8 cellular contexts compared by ENCODE assay signal in genomic region chr16:14071576-14072271, GRCh38. TPM values are rescaled to one million over a fixed set of nuclear protein-coding genes. Genes with fewer than 3 reads are reported as not detected.
A peak's percentile ranks its signal among the peaks of the same experiment; 100 is the strongest.
DNase-seq lines count a peak whose midpoint lies in the region; ATAC-seq lines count a peak whose summit lies in the region.

No MANE protein-coding gene starts in this region.

- H3K4me1 Mint-ChIP-seq in activated naive CD8-positive, alpha-beta T cell treated with anti-CD3 and anti-CD28 coated beads, Interleukin-2, amount 50 U/mL, for 24 hours, result peaks cover 10% of the 10 kb centered on the region
- peaks cover 11 to 16% of the 10 kb centered on the region in 2 donors for H3K4me1 Mint-ChIP-seq in immature natural killer cell
- peaks cover 17% of the 10 kb centered on the region for H3K4me1 Mint-ChIP-seq in stimulated activated effector memory CD8-positive, alpha-beta T cell treated with anti-CD3 and anti-CD28 coated beads, Interleukin-12 subunit alpha, Interleukin-12 subunit beta, amount 100 ng/mL, for 72 hours

- H3K27me3 Mint-ChIP-seq in activated naive CD8-positive, alpha-beta T cell treated with anti-CD3 and anti-CD28 coated beads, Interleukin-2, amount 50 U/mL, for 24 hours, result no peaks in the 10 kb centered on the region
- H3K27me3 Mint-ChIP-seq in immature natural killer cell (ENCODE audit: low read depth in 3 of 3), result peaks cover 2 to 3% (median 2%) of the 10 kb centered on the region in 3 donors

- no peaks in the 10 kb centered on the region for H3K27me3 ChIP-seq in ACC112 (ENCODE audit: insufficient read depth, low read length)

- no peaks in the 10 kb centered on the region for H3K9me3 Mint-ChIP-seq in activated naive CD8-positive, alpha-beta T cell treated with anti-CD3 and anti-CD28 coated beads, Interleukin-2, amount 50 U/mL, for 24 hours
- no peaks in the 10 kb centered on the region for H3K9me3 Mint-ChIP-seq in immature natural killer cell
- H3K9me3 Mint-ChIP-seq in stimulated activated effector memory CD8-positive, alpha-beta T cell treated with anti-CD3 and anti-CD28 coated beads, Interleukin-12 subunit alpha, Interleukin-12 subunit beta, amount 100 ng/mL, for 72 hours, result no peaks in the 10 kb centered on the region

- no peaks in the 10 kb centered on the region for H3K36me3 Mint-ChIP-seq in activated naive CD8-positive, alpha-beta T cell treated with anti-CD3 and anti-CD28 coated beads, Interleukin-2, amount 50 U/mL, for 24 hours (ENCODE audit: low read depth)
- peaks cover 0 to 3% (median 0%) of the 10 kb centered on the region in 3 donors for H3K36me3 Mint-ChIP-seq in immature natural killer cell
- no peaks in the 10 kb centered on the region for H3K36me3 Mint-ChIP-seq in stimulated activated effector memory CD8-positive, alpha-beta T cell treated with anti-CD3 and anti-CD28 coated beads, Interleukin-12 subunit alpha, Interleukin-12 subunit beta, amount 100 ng/mL, for 72 hours

- no peak for DNase-seq in activated naive CD8-positive, alpha-beta T cell treated with anti-CD3 and anti-CD28 coated beads, Interleukin-2, amount 50 U/mL, for 24 hours
- DNase-seq in immature natural killer cell (no peak), kidney tubule cell (ENCODE audit: low spot score) (no peak), kidney glomerular epithelial cell (lab: John Stamatoyannopoulos, UW) (no peak)
- no peak for DNase-seq in stimulated activated effector memory CD8-positive, alpha-beta T cell treated with anti-CD3 and anti-CD28 coated beads, Interleukin-12 subunit alpha, Interleukin-12 subunit beta, amount 100 ng/mL, for 72 hours (ENCODE audit: low spot score in 2 of 2)

- ATAC-seq in GM18508 (IDR thresholded peaks at IDR 0.05; ENCODE audit: insufficient read depth, unreplicated experiment), result peak; percentile 14
- peak; percentile 28 for ATAC-seq in HG03439 (IDR thresholded peaks at IDR 0.05; ENCODE audit: unreplicated experiment)
- peak; percentile 51 for ATAC-seq in activated naive CD8-positive, alpha-beta T cell treated with anti-CD3 and anti-CD28 coated beads, Interleukin-2, amount 50 U/mL, for 24 hours
- ATAC-seq in stimulated activated effector memory CD8-positive, alpha-beta T cell treated with anti-CD3 and anti-CD28 coated beads, Interleukin-12 subunit alpha, Interleukin-12 subunit beta, amount 100 ng/mL, for 72 hours, result peak; percentile 63

- no peak overlapping the region for H3K27ac Mint-ChIP-seq in activated naive CD8-positive, alpha-beta T cell treated with anti-CD3 and anti-CD28 coated beads, Interleukin-2, amount 50 U/mL, for 24 hours
- peak overlapping the region in 4 of 6 donors; percentile 5 to 80 (median 36) for H3K27ac Mint-ChIP-seq in immature natural killer cell
- peak overlapping the region; percentile 55 for H3K27ac Mint-ChIP-seq in stimulated activated effector memory CD8-positive, alpha-beta T cell treated with anti-CD3 and anti-CD28 coated beads, Interleukin-12 subunit alpha, Interleukin-12 subunit beta, amount 100 ng/mL, for 72 hours

- peaks cover 20% of the 10 kb centered on the region for H3K79me2 ChIP-seq in ACC112 (ENCODE audit: control insufficient read depth, insufficient read depth, low read length, unreplicated experiment)

- H2AFZ ChIP-seq in ACC112 (ENCODE audit: low read length, unreplicated experiment), result peak overlapping the region; percentile 97

- peak overlapping the region; percentile 80 for H3K4me3 Mint-ChIP-seq in activated naive CD8-positive, alpha-beta T cell treated with anti-CD3 and anti-CD28 coated beads, Interleukin-2, amount 50 U/mL, for 24 hours
- peak overlapping the region; percentile 85 to 88 (median 86) for H3K4me3 Mint-ChIP-seq in immature natural killer cell
- H3K4me3 Mint-ChIP-seq in stimulated activated effector memory CD8-positive, alpha-beta T cell treated with anti-CD3 and anti-CD28 coated beads, Interleukin-12 subunit alpha, Interleukin-12 subunit beta, amount 100 ng/mL, for 72 hours, result peak overlapping the region; percentile 82

- H3K36me3 ChIP-seq in ACC112 (ENCODE audit: insufficient read depth, low read length), result no peaks in the 10 kb centered on the region

- H3K4me1 ChIP-seq in ACC112 (ENCODE audit: control insufficient read depth, insufficient read depth, low read length, unreplicated experiment), result peaks cover 7% of the 10 kb centered on the region

- H3K27ac ChIP-seq in ACC112 (ENCODE audit: low read depth, low read length), result peak overlapping the region; percentile 30; the same call in 1 of the 2 replicates

- peak overlapping the region; percentile 94 for H3K4me3 ChIP-seq in ACC112 (ENCODE audit: low read depth, low read length)

RNA-seq across cellular contexts. Expression of gene MRTFB, which starts 0.6 kb away (rescaled TPM):
- 1 to 10 TPM; 2.1 to 3.6 (median 3.6) TPM for polyA plus RNA-seq in immature natural killer cell
